11 cellular contexts compared by ENCODE assay signal in genomic region chr13:98900442-98900841, GRCh38.
"Had no signal": no experiment of that assay in that cellular context is flagged by ENCODE, and none has a peak within 500 bp of the region (broad histone marks: within the 10 kb centered on the region; RNA-seq: fewer than 3 reads in every experiment).

No MANE protein-coding gene starts in this region.

- DNase-seq: activated naive CD4-positive, alpha-beta T cell; activated naive CD8-positive, alpha-beta T cell treated with anti-CD3 and anti-CD28 coated beads, Interleukin-2, amount 10 ng/mL, durations not matched to agents 7 days and 5 days; dermis blood vessel endothelial cell; glutamatergic neuron; hypothalamus; left ventricle myocardium superior; natural killer cell; T1000 had no signal

- ATAC-seq: activated CD4-positive, CD25-positive, alpha-beta regulatory T cell treated with anti-CD3 and anti-CD28 coated beads, Interleukin-2, amount 50 U/mL, for 24 hours; esophagus mucosa; left ventricle myocardium superior; natural killer cell; stimulated activated memory B cell treated with anti-CD40 and anti-IgM and Interleukin-4, amounts not matched to agents 10 μg/mL and 1 μg/mL and 100 μg/mL, for 72 hours had no signal
